In the genomic region with DNA sequence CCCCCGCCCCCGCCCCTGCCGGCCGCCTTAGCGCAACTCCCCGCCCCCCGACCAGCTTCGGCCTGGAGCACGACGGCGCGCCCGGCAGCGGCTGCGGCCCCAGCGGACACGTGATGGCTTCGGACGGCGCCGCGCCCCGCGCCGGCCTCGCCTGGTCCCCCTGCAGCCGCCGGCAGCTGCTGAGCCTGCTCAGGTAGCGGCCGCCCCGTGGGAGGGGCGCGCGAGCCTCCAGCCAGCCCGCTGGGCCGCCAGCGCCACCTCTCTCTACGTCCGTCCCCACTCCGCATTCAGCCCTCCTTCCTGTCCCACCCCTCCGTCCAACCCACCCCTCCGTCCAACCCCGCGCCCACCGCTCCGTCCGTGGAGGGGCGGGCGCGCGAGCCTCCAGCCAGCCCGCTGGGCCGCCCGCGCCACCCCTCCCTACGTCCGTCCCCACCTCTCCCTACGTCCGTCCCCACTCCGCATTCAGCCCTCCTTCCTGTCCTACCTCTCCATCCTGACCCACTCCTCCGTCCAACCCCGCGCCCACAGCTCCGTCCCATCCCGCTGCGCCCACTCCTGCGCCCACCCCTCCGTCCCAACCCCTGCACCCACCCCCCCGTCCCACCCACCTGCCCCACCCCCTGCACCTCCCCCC, we compare ENCODE assay signal across 11 cellular contexts. TPM values are rescaled to one million over a fixed set of nuclear protein-coding genes. Genes with fewer than 3 reads are reported as not detected.
DNase-seq lines count a peak whose midpoint lies in the region; ATAC-seq, FAIRE-seq and TF ChIP-seq lines count a peak whose summit lies in the region.
"Had no signal": no experiment of that assay in that cellular context is flagged by ENCODE, and none has a peak within 500 bp of the region (broad histone marks: within the 10 kb centered on the region; RNA-seq: fewer than 3 reads in every experiment).

No MANE protein-coding gene starts in this region.

- in situ Hi-C loops in gastrocnemius medialis (cut with MboI; ENCODE audit: low sequenced_read_pairs in 4 of 4) = no loop called here

- POLR2A ChIA-PET in CD4-positive, alpha-beta T cell (lab: Charles Lee) = no interaction called here

- H2AK5ac ChIP-seq in mesendoderm (ENCODE audit: low read length) = no peak overlapping the region

- CTCF ChIA-PET in CD4-positive, alpha-beta T cell (lab: Charles Lee) = no interaction called here

- peak overlapping the region; percentile 48 for H3K9ac ChIP-seq in mesendoderm (ENCODE audit: low read length)

- no peak overlapping the region for H2BK120ac ChIP-seq in mesendoderm (ENCODE audit: low read depth, low read length)

- H3K36me3 ChIP-seq in mesendoderm (ENCODE audit: control insufficient read depth, insufficient read depth, low read length) (no peaks in the 10 kb centered on the region), gastrocnemius medialis (no peaks in the 10 kb centered on the region)

- H3K79me1 ChIP-seq in mesendoderm (ENCODE audit: low read length) = no peaks in the 10 kb centered on the region

- no peaks in the 10 kb centered on the region for H3K79me2 ChIP-seq in mesendoderm (ENCODE audit: control insufficient read depth, insufficient read depth, low read length)

- H3K27me3 ChIP-seq in CD4-positive, alpha-beta T cell (ENCODE audit: control insufficient read depth, insufficient read depth, low read length) = peaks cover 27% of the 10 kb centered on the region
- H3K27me3 ChIP-seq in mesendoderm (ENCODE audit: insufficient read depth, low read length, poor library complexity) (no peaks in the 10 kb centered on the region), gastrocnemius medialis (peaks cover 9 to 16% (median 10%) of the 10 kb centered on the region in 3 donors)

- H2BK15ac ChIP-seq in mesendoderm (replicated peaks; ENCODE audit: low read depth) = no peak overlapping the region

- H3K9me3 ChIP-seq in CD4-positive, alpha-beta T cell (ENCODE audit: control insufficient read depth, low read length) = no peaks in the 10 kb centered on the region
- H3K9me3 ChIP-seq in gastrocnemius medialis = no peaks in the 10 kb centered on the region

- no peak overlapping the region for H3K27ac Mint-ChIP-seq in CD4-positive, alpha-beta T cell
- H3K27ac Mint-ChIP-seq in chondrocyte (ENCODE audit: unreplicated experiment) = no peak overlapping the region

- H3K18ac ChIP-seq in mesendoderm (ENCODE audit: low read length) = no peak overlapping the region

- no peak overlapping the region for H4K8ac ChIP-seq in mesendoderm (ENCODE audit: low read depth, low read length)

- H3K4me3 Mint-ChIP-seq in CD4-positive, alpha-beta T cell = no peak overlapping the region
- peak overlapping the region; percentile 4 for H3K4me3 Mint-ChIP-seq in chondrocyte (ENCODE audit: unreplicated experiment)

- peak overlapping the region; percentile 20 for H3K4me2 ChIP-seq in mesendoderm (ENCODE audit: low read length)

- intact Hi-C loops in CD4-positive, alpha-beta T cell (cut with DNase I, micrococcal nuclease) = no loop called here
- intact Hi-C loops in gastrocnemius medialis (cut with DNase I; ENCODE audit: low total_unique reads) = no loop called here

- no peak overlapping the region for H2BK5ac ChIP-seq in mesendoderm (ENCODE audit: low read length)

- no peak overlapping the region for H3K27ac ChIP-seq in CD4-positive, alpha-beta T cell (ENCODE audit: low read depth, low read length)
- H3K27ac ChIP-seq in mesendoderm (ENCODE audit: low read depth, low read length) = no peak overlapping the region
- no peak overlapping the region for H3K27ac ChIP-seq in gastrocnemius medialis
- H3K27ac ChIP-seq: epithelial cell of prostate had no signal

- H4K5ac ChIP-seq in mesendoderm (ENCODE audit: low read length) = no peak overlapping the region

- H3K4me1 Mint-ChIP-seq in CD4-positive, alpha-beta T cell (ENCODE audit: low read depth) = peaks cover 12% of the 10 kb centered on the region
- H3K4me1 Mint-ChIP-seq in chondrocyte (ENCODE audit: low read depth) = peaks cover 3% of the 10 kb centered on the region

- no CpG with 5 or more reads among the region's 69 CpGs for WGBS in mesendoderm (ENCODE audit: extremely low coverage, insufficient coverage, low lambda C conversion rate)

- no peak for DNase-seq in CD4-positive, alpha-beta T cell
- DNase-seq in HTR-8/SVneo (ENCODE audit: insufficient read length, low spot score) (peak; percentile 48), chondrocyte (ENCODE audit: low spot score) (no peak), mesendoderm (peak; percentile 83), NCI-H446 treated with DMSO at 0.1 percent for 48 hours (lab: John Stamatoyannopoulos, UW) (no peak), gastrocnemius medialis (no peak), pons (ENCODE audit: low spot score) (no peak)
- DNase-seq in activated CD4-positive, alpha-beta T cell treated with anti-CD3 and anti-CD28 coated beads, Interleukin-2, amount 50 U/mL, for 48 hours = no peak
- DNase-seq: stimulated activated CD4-positive, alpha-beta T cell treated with anti-CD3 and anti-CD28 coated beads, Interleukin-2, amount 100 ng/mL, for 48 hours had no signal

- no peaks in the 10 kb centered on the region for H3K9me3 Mint-ChIP-seq in CD4-positive, alpha-beta T cell
- no peaks in the 10 kb centered on the region for H3K9me3 Mint-ChIP-seq in chondrocyte (ENCODE audit: low read depth)

- H3K27me3 Mint-ChIP-seq in CD4-positive, alpha-beta T cell = peaks cover 32% of the 10 kb centered on the region
- peaks cover 5% of the 10 kb centered on the region for H3K27me3 Mint-ChIP-seq in chondrocyte (ENCODE audit: low read depth)

- TF ChIP-seq CTCF in CD4-positive, alpha-beta T cell (IDR thresholded peaks at IDR 0.05) = no peak
- TF ChIP-seq CTCF in chondrocyte (IDR thresholded peaks at IDR 0.05) = no peak
- no peak for TF ChIP-seq CTCF in gastrocnemius medialis (IDR thresholded peaks at IDR 0.05 in 4 of 5, conservative IDR thresholded peaks at IDR 0.05 in 1 of 5)

- TF ChIP-seq POLR2A in gastrocnemius medialis (IDR thresholded peaks at IDR 0.05) = no peak

- ATAC-seq in CD4-positive, alpha-beta T cell (ENCODE audit: poor library complexity) = peak; percentile 21
- no peak for ATAC-seq in gastrocnemius medialis

- H3K4me3 ChIP-seq in mesendoderm (ENCODE audit: low read length) (no peak overlapping the region), gastrocnemius medialis (no peak overlapping the region)

- peak; percentile 63 for FAIRE-seq in HTR-8/SVneo (lab: Jason Lieb, UNC)
- FAIRE-seq: TTC549 had no signal

- no peaks in the 10 kb centered on the region for H3K36me3 Mint-ChIP-seq in CD4-positive, alpha-beta T cell (ENCODE audit: low read depth)
- H3K36me3 Mint-ChIP-seq in chondrocyte (ENCODE audit: low read depth) = peaks cover 5% of the 10 kb centered on the region

- no peak overlapping the region for H3K23ac ChIP-seq in mesendoderm (ENCODE audit: low read length)

- H3K4ac ChIP-seq in mesendoderm (ENCODE audit: low read depth, low read length) = no peak overlapping the region

- H3K56ac ChIP-seq in mesendoderm (ENCODE audit: low read length) = peak overlapping the region; percentile 88

- peaks cover 2% of the 10 kb centered on the region for H3K4me1 ChIP-seq in mesendoderm (ENCODE audit: control insufficient read depth, low read depth, low read length)
- peaks cover 5 to 15% of the 10 kb centered on the region in 2 donors for H3K4me1 ChIP-seq in gastrocnemius medialis

RNA-seq across cellular contexts. Expression of a gene that starts 6.5 kb away (rescaled TPM):
- total RNA-seq in CD4-positive, alpha-beta T cell = 1 to 10 TPM; 2.2 to 2.6 TPM
- total RNA-seq in chondrocyte = 5.5 to 9.5 TPM (median 5.7 TPM) in 3 replicates
- polyA plus RNA-seq in mesendoderm (2013, experiment 1 of 2) = 0.45 TPM
- 0.46 TPM for polyA plus RNA-seq in mesendoderm (2013, experiment 2 of 2)
- total RNA-seq in gastrocnemius medialis = 1 to 10 TPM; 1.0 to 2.2 (median 1.4) TPM

RNA-seq across cellular contexts. Expression of a gene that starts 10.9 kb away (rescaled TPM):
- 10 to 100 TPM; 17.3 to 18.5 TPM for total RNA-seq in CD4-positive, alpha-beta T cell
- total RNA-seq in chondrocyte (15.0 to 19.3 TPM (median 16.8 TPM) in 3 replicates), gastrocnemius medialis (10 to 100 TPM; 26.1 to 42.5 (median 34.6) TPM)
- 39.7 TPM for polyA plus RNA-seq in mesendoderm (2013, experiment 1 of 2)
- polyA plus RNA-seq in mesendoderm (2013, experiment 2 of 2) = 41.3 TPM

RNA-seq across cellular contexts. Expression of a gene that starts 31.1 kb away (rescaled TPM):
- total RNA-seq in CD4-positive, alpha-beta T cell = 1 to 10 TPM; 3.7 to 3.8 TPM
- total RNA-seq in chondrocyte = 14.4 to 22.3 TPM (median 18.8 TPM) in 3 replicates
- 3.4 TPM for polyA plus RNA-seq in mesendoderm (2013, experiment 1 of 2)
- polyA plus RNA-seq in mesendoderm (2013, experiment 2 of 2) = 4.1 TPM
- 10 to 100 TPM in 2 of 4 donors, 1 to 10 TPM in 2; 7.0 to 28.3 (median 10.1) TPM for total RNA-seq in gastrocnemius medialis

RNA-seq across cellular contexts. Expression of a gene that starts 50.2 kb away (rescaled TPM):
- total RNA-seq in CD4-positive, alpha-beta T cell = 1 to 10 TPM; 1.8 to 3.2 TPM
- total RNA-seq in chondrocyte = 5.4 to 13.7 TPM (median 13.2 TPM) in 3 replicates
- 12.9 TPM for polyA plus RNA-seq in mesendoderm (2013, experiment 1 of 2)
- polyA plus RNA-seq in mesendoderm (2013, experiment 2 of 2) = 12.7 TPM
- 1 to 10 TPM in 2 of 4 donors, under 1 TPM in 2; 0.41 to 2.4 (median 1.4) TPM for total RNA-seq in gastrocnemius medialis

RNA-seq across cellular contexts. Expression of a gene that starts 52.5 kb away (rescaled TPM):
- 1 to 10 TPM in 1 of 2 experiments, under 1 TPM in 1; 0.59 to 1.0 TPM for total RNA-seq in CD4-positive, alpha-beta T cell
- total RNA-seq in chondrocyte (1.2 to 1.9 TPM (median 1.8 TPM) in 3 replicates), gastrocnemius medialis (1 to 10 TPM in 2 of 4 donors, under 1 TPM in 1, not detected in 1; 0.35 to 1.4 (median 1.1) TPM)
- 0.11 TPM for polyA plus RNA-seq in mesendoderm (2013, experiment 1 of 2)
- polyA plus RNA-seq in mesendoderm (2013, experiment 2 of 2) = not detected

Comparison
In these comparisons a context has a peak if more than half of its experiments do, and no peak if none do; other contexts are left out.
1. DNase-seq: peak in HTR-8/SVneo (single experiment) and mesendoderm (single experiment); none in CD4-positive, alpha-beta T cell (0 of 10), chondrocyte (single experiment), NCI-H446 treated with DMSO at 0.1 percent for 48 hours (single experiment), gastrocnemius medialis (0 of 2), pons (single experiment) and activated CD4-positive, alpha-beta T cell treated with anti-CD3 and anti-CD28 coated beads, Interleukin-2, amount 50 U/mL, for 48 hours (0 of 2).